15 cellular contexts compared by ENCODE assay signal in the genomic region with DNA sequence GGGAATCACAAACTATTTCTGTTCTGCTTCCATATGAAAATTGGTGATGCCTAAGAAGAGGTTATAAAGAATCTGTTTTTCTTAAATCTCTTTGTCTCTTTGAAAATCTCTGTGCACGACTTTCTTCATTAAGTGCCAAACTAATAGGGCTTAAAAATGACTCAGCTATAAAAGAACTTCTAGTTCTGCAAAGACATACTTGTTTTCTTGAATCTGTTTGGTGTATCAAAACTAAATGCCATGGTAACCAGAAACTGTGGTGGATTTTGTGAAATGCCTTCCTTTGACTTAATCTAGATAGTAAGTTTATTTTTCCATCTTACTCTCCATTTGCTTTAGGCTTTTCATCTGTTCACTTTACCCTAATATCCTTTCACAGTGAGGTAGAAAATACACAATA.
DNase-seq lines count a peak whose midpoint lies in the region; ATAC-seq, FAIRE-seq and TF ChIP-seq lines count a peak whose summit lies in the region.
"Had no signal": no experiment of that assay in that cellular context is flagged by ENCODE, and none has a peak within 500 bp of the region (broad histone marks: within the 10 kb centered on the region; RNA-seq: fewer than 3 reads in every experiment).

No MANE protein-coding gene starts in this region.

- DNase-seq in A549 (ENCODE audit: low read depth in 1 of 2, low spot score in 1 of 2), result no peak
- no peak for DNase-seq in GM19239 (ENCODE audit: insufficient read length, low spot score)
- peak; percentile 8 for DNase-seq in mammary epithelial cell
- DNase-seq in kidney, result no peak
- no peak for DNase-seq in gastrocnemius medialis
- DNase-seq in HepG2 (ENCODE audit: low spot score), result no peak
- DNase-seq: colonic mucosa, DMS153, NCI-H1436 treated with DMSO at 0.1 percent for 48 hours, nucleus accumbens, WERI-Rb-1 had no signal

- FAIRE-seq in A549 (lab: Jason Lieb, UNC) (no peak), GM19239 (lab: Jason Lieb, UNC) (peak; percentile 28), kidney (lab: Jason Lieb, UNC) (peak; percentile 29), HepG2 (lab: Jason Lieb, UNC) (no peak)

- peak overlapping the region; percentile 37 to 61; a peak in 5 of 6 replicates for H3K27ac ChIP-seq in A549
- no peak overlapping the region for H3K27ac ChIP-seq in mammary epithelial cell (ENCODE audit: insufficient read depth, low read depth, low read length)
- no peak overlapping the region for H3K27ac ChIP-seq in kidney (ENCODE audit: low read depth in 2 of 2, low read length in 2 of 2)
- no peak overlapping the region for H3K27ac ChIP-seq in gastrocnemius medialis
- no peak overlapping the region for H3K27ac ChIP-seq in HepG2 (ENCODE audit: extremely low read length, insufficient read depth, low read length)
- H3K27ac ChIP-seq: colonic mucosa, KMS-11, WERI-Rb-1 had no signal

- TF ChIP-seq EP300 in A549 (IDR thresholded peaks at IDR 0.05) (no peak), HepG2 (IDR thresholded peaks at IDR 0.05; ENCODE audit: low read depth in 2 of 2, low read length in 2 of 2) (no peak), HepG2 (CRISPR knock-in tag; IDR thresholded peaks at IDR 0.05; ENCODE audit: borderline replicate concordance) (no peak)

- no peak overlapping the region for H3K9ac ChIP-seq in mammary epithelial cell (ENCODE audit: insufficient read depth, low read length)
- H3K9ac ChIP-seq in kidney (ENCODE audit: low read length in 2 of 2), result no peak overlapping the region
- H3K9ac ChIP-seq in HepG2 (ENCODE audit: insufficient read depth, low read depth, low read length), result no peak overlapping the region
- H3K9ac ChIP-seq: KMS-11 had no signal

- CTCF ChIA-PET in A549 (lab: Yijun Ruan, JAX), result interaction anchor here (1.1 kb wide), 1 partner anchor 36 kb away, joined by 3 read pairs; no protein-coding TSS in a partner anchor
- CTCF ChIA-PET in mammary epithelial cell (lab: Charles Lee; ENCODE audit: low non-redundant PET), result interaction anchor here (0.9 kb wide), 1 partner anchor 241 kb away, joined by 3 read pairs; no protein-coding TSS in a partner anchor
- CTCF ChIA-PET in HepG2 (lab: Yijun Ruan, JAX; ENCODE audit: low intra/inter-chr PET ratio, low total read pairs), result no interaction called here

- dilution Hi-C loops in mammary epithelial cell (cut with HindIII; ENCODE audit: low sequenced_read_pairs), result no loop called here

- no peak for TF ChIP-seq CTCF in A549 (IDR thresholded peaks at IDR 0.05)
- no peak for TF ChIP-seq CTCF in mammary epithelial cell (conservative IDR thresholded peaks at IDR 0.05 in 1 of 2, IDR thresholded peaks at IDR 0.05 in 1 of 2; ENCODE audit: extremely low read depth in 1 of 2, insufficient read depth in 1 of 2, low read depth in 1 of 2, low read length in 2 of 2)
- no peak for TF ChIP-seq CTCF in kidney (IDR thresholded peaks at IDR 0.05; ENCODE audit: borderline replicate concordance, extremely low read depth, insufficient read depth)
- no peak for TF ChIP-seq CTCF in gastrocnemius medialis (IDR thresholded peaks at IDR 0.05 in 4 of 5, conservative IDR thresholded peaks at IDR 0.05 in 1 of 5)
- no peak for TF ChIP-seq CTCF in HepG2 (CRISPR knock-in tag; IDR thresholded peaks at IDR 0.05)

- ATAC-seq in A549 (no peak), GM18520 (IDR thresholded peaks at IDR 0.05; ENCODE audit: unreplicated experiment) (no peak), gastrocnemius medialis (no peak), HG03342 (IDR thresholded peaks at IDR 0.05; ENCODE audit: unreplicated experiment) (no peak), HepG2 (no peak)
- ATAC-seq: activated naive CD4-positive, alpha-beta T cell treated with anti-CD3 and anti-CD28 coated beads, Interleukin-2, amount 50 U/mL, for 72 hours had no signal

- H3K79me2 ChIP-seq in mammary epithelial cell (ENCODE audit: insufficient read depth, low read length), result no peaks in the 10 kb centered on the region
- H3K79me2 ChIP-seq in HepG2 (ENCODE audit: insufficient read depth, low read length), result no peaks in the 10 kb centered on the region

- TF ChIP-seq RAD21 in A549 (conservative IDR thresholded peaks at IDR 0.05 in 1 of 2, IDR thresholded peaks at IDR 0.05 in 1 of 2) (no peak), HepG2 (CRISPR knock-in tag; IDR thresholded peaks at IDR 0.05) (no peak)

- H3K4me1 ChIP-seq in A549, result peaks cover 49% of the 10 kb centered on the region
- H3K4me1 ChIP-seq in mammary epithelial cell (ENCODE audit: insufficient read depth, low read length), result peaks cover 4% of the 10 kb centered on the region
- H3K4me1 ChIP-seq in kidney (ENCODE audit: control insufficient read depth in 1 of 2, insufficient read depth in 1 of 2, low read depth in 1 of 2, low read length in 2 of 2), result no peaks in the 10 kb centered on the region
- no peaks in the 10 kb centered on the region for H3K4me1 ChIP-seq in gastrocnemius medialis
- no peaks in the 10 kb centered on the region for H3K4me1 ChIP-seq in HepG2 (ENCODE audit: insufficient read depth, low read length)
- H3K4me1 ChIP-seq: colonic mucosa had no signal

- no peak overlapping the region for H2AFZ ChIP-seq in mammary epithelial cell (ENCODE audit: low read depth, low read length)
- no peak overlapping the region for H2AFZ ChIP-seq in HepG2 (ENCODE audit: low read length)

- H3K9me3 ChIP-seq in A549, result no peaks in the 10 kb centered on the region
- H3K9me3 ChIP-seq in mammary epithelial cell (replicated peaks; ENCODE audit: insufficient read depth, low read length), result no peaks in the 10 kb centered on the region
- no peaks in the 10 kb centered on the region for H3K9me3 ChIP-seq in kidney (ENCODE audit: control insufficient read depth in 1 of 2, low read length in 2 of 2)
- H3K9me3 ChIP-seq in gastrocnemius medialis, result no peaks in the 10 kb centered on the region
- H3K9me3 ChIP-seq in HepG2 (ENCODE audit: low read length), result no peaks in the 10 kb centered on the region
- H3K9me3 ChIP-seq: colonic mucosa had no signal

- H3K27me3 ChIP-seq in mammary epithelial cell (ENCODE audit: insufficient read depth, low read length) (no peaks in the 10 kb centered on the region), gastrocnemius medialis (no peaks in the 10 kb centered on the region), HepG2 (ENCODE audit: control insufficient read depth in 1 of 2, insufficient read depth in 2 of 2, low read length in 2 of 2) (no peaks in the 10 kb centered on the region)
- H3K27me3 ChIP-seq: colonic mucosa had no signal

- H3K36me3 ChIP-seq in mammary epithelial cell (ENCODE audit: insufficient read depth, low read length) (peaks cover 2% of the 10 kb centered on the region), kidney (ENCODE audit: control insufficient read depth in 1 of 2, insufficient read depth in 2 of 2, low read length in 2 of 2) (no peaks in the 10 kb centered on the region), gastrocnemius medialis (no peaks in the 10 kb centered on the region), HepG2 (replicated peaks in 1 of 2; ENCODE audit: control insufficient read depth in 1 of 2, insufficient read depth in 2 of 2, low read length in 2 of 2) (peaks cover 3 to 4% of the 10 kb centered on the region in 2 experiments; a peak in 1 of 5 replicates)
- H3K36me3 ChIP-seq: colonic mucosa, WERI-Rb-1 had no signal

- POLR2A ChIA-PET in A549 (lab: Yijun Ruan, JAX) (no interaction called here), HepG2 (lab: Yijun Ruan, JAX) (no interaction called here)

- TF ChIP-seq POLR2A in A549 (IDR thresholded peaks at IDR 0.05; ENCODE audit: low read length), result no peak
- TF ChIP-seq POLR2A in gastrocnemius medialis (IDR thresholded peaks at IDR 0.05), result no peak
- no peak for TF ChIP-seq POLR2A in HepG2 (IDR thresholded peaks at IDR 0.05; ENCODE audit: insufficient read depth in 1 of 2, low read depth in 2 of 2, low read length in 2 of 2)

- BruUV-seq in mammary epithelial cell (replicated peaks; lab: Mats Ljungman, UMichigan) (no TSS peak), HepG2 (replicated peaks; lab: Mats Ljungman, UMichigan) (no TSS peak)

- intact Hi-C loops in mammary epithelial cell (cut with micrococcal nuclease), result no loop called here
- intact Hi-C loops in kidney (cut with DNase I), result no loop called here
- intact Hi-C loops in gastrocnemius medialis (cut with DNase I; ENCODE audit: low total_unique reads), result no loop called here
- intact Hi-C loops in HepG2 (cut with micrococcal nuclease; ENCODE audit: unreplicated experiment), result no loop called here

- in situ Hi-C loops in mammary epithelial cell (cut with MboI; ENCODE audit: low sequenced_read_pairs in 2 of 2) (no loop called here), gastrocnemius medialis (cut with MboI; ENCODE audit: low sequenced_read_pairs in 4 of 4) (no loop called here), HepG2 (cut with HindIII; ENCODE audit: extremely low pct_ligation_motif_present, low pct_unique_long_range_greater_than_20kb) (no loop called here)

- WGBS in A549 (ENCODE audit: missing lambda C conversion rate), result 76% methylated on average over 1 of the region's 1 CpG
- WGBS in mammary epithelial cell (ENCODE audit: low coverage, missing lambda C conversion rate), result 8% methylated on average over 1 of the region's 1 CpG
- 95% methylated on average over 1 of the region's 1 CpG for WGBS in HepG2 (ENCODE audit: low lambda C conversion rate)

- H3K4me2 ChIP-seq in A549 (peak overlapping the region; percentile 6; the same call in 1 of the 3 replicates), mammary epithelial cell (ENCODE audit: insufficient read depth, low read depth, low read length) (no peak overlapping the region), HepG2 (ENCODE audit: low read depth, low read length) (no peak overlapping the region)
- H3K4me2 ChIP-seq: KMS-11 had no signal

- no peaks in the 10 kb centered on the region for H4K20me1 ChIP-seq in mammary epithelial cell (ENCODE audit: insufficient read depth, low read length)
- no peaks in the 10 kb centered on the region for H4K20me1 ChIP-seq in HepG2 (ENCODE audit: insufficient read depth, low read length)

- H3K4me3 ChIP-seq in A549 (no peak overlapping the region), mammary epithelial cell (replicated peaks in 1 of 3; ENCODE audit: insufficient read depth in 1 of 3, low read depth in 2 of 3, low read length in 3 of 3) (no peak overlapping the region), kidney (ENCODE audit: low read length in 2 of 2) (no peak overlapping the region), gastrocnemius medialis (no peak overlapping the region), HepG2 (replicated peaks in 1 of 3; ENCODE audit: insufficient read depth in 1 of 3, low read depth in 2 of 3, low read length in 3 of 3) (no peak overlapping the region)
- H3K4me3 ChIP-seq: colonic mucosa had no signal

TF ChIP-seq in A549, 52 proteins besides CTCF, POLR2A, EP300 and RAD21:
- no peak for TF ChIP-seq HEYL (CRISPR knock-in tag; IDR thresholded peaks at IDR 0.05)
- peak; percentile 60 for TF ChIP-seq MAFK (IDR thresholded peaks at IDR 0.05; ENCODE audit: partially characterized antibody)

TF ChIP-seq in HepG2, 621 proteins besides CTCF, POLR2A, EP300 and RAD21 (continues in another document):
- TF ChIP-seq TOE1 (CRISPR knock-in tag; IDR thresholded peaks at IDR 0.05) (no peak), ZFP37 (CRISPR knock-in tag; IDR thresholded peaks at IDR 0.05; ENCODE audit: borderline replicate concordance) (no peak)

Comparison
In these comparisons a context has a peak if more than half of its experiments do, and no peak if none do; other contexts are left out.
1. H3K27ac ChIP-seq: peak in A549 (2 of 2); none in mammary epithelial cell (single experiment), kidney (0 of 2), gastrocnemius medialis (0 of 4) and HepG2 (single experiment).
2. Of the 38 proteins assayed by ChIP-seq in both HepG2 and A549: peak only in HepG2: none; only in A549: MAFK; in both: none; in neither: 37.